Comparison of ENCODE assay signal across 36 cellular contexts in the genomic region with DNA sequence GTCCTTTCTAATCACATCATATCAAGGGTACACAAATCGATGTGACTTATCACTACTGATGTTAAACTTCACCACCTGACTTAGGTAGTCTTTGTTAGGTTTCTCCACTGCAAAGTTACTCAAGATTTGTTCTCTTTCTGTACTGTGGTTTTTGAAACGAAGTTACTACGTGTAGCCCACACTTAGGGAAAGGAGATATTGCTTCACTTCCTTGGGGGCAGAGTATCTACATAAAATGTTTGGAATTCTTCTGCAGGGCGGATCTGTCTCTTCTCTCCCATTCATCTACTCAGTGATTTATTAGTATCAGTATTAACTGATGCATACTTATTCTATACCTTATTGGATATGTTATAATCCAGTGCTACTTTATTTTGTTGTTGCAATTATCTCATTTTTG.
"Had no signal": no experiment of that assay in that cellular context is flagged by ENCODE, and none has a peak within 500 bp of the region (broad histone marks: within the 10 kb centered on the region; RNA-seq: fewer than 3 reads in every experiment).

No MANE protein-coding gene starts in this region.

- H3K4me3 ChIP-seq: MG63, PC-9 had no signal

- H3K4me2 ChIP-seq: PC-9 had no signal

- H3K36me3 Mint-ChIP-seq: activated naive CD4-positive, alpha-beta T cell treated with anti-CD3 and anti-CD28 coated beads, Interleukin-2, amount 50 U/mL, for 24 hours; IgD-negative memory B cell had no signal

- DNase-seq: activated CD4-positive, alpha-beta T cell treated with anti-CD3 and anti-CD28 coated beads, Interleukin-2, amount 10 ng/mL, durations not matched to agents 7 days and 5 days; activated CD4-positive, alpha-beta T cell treated with anti-CD3 and anti-CD28 coated beads, Interleukin-2, amount 50 U/mL, for 48 hours; activated CD4-positive, CD25-positive, alpha-beta regulatory T cell; activated CD8-positive, alpha-beta T cell treated with anti-CD3 and anti-CD28 coated beads, Interleukin-2, amount 10 ng/mL, durations not matched to agents 7 days and 5 days; activated gamma-delta T cell; activated naive CD4-positive, alpha-beta T cell treated with Interleukin-2 at 50 U/mL for 16 hours; activated T-cell treated with anti-CD3 and anti-CD28 coated beads, Interleukin-2, amount 50 U/mL, for 24 hours; amniotic stem cell; aorta; caudate nucleus; cerebellar nuclear complex; Karpas-422; KBM-7; MG63; NCI-H1048; NCI-H1105 treated with DMSO at 0.1 percent for 48 hours; NCI-H1436; NCI-H1694; NCI-H1930; NCI-H2081 treated with DMSO at 0.1 percent for 48 hours; NCI-H510A; NCI-H526; NCI-H748 treated with DMSO at 0.1 percent for 48 hours; NK-92 treated with Interleukin-12 subunit alpha and Interleukin-12 subunit beta, amount 100 ng/mL, for 24 hours; PC-9; SHP77 treated with DMSO at 0.1 percent for 48 hours; SW 1271; T-helper 1 cell; T-helper 2 cell; T-helper 9 cell had no signal

- H2AFZ ChIP-seq: PC-9 had no signal

- H3K27ac Mint-ChIP-seq: activated CD4-positive, alpha-beta T cell treated with anti-CD3 and anti-CD28 coated beads, Interleukin-2, amount 10 ng/mL, durations not matched to agents 7 days and 5 days; activated CD8-positive, alpha-beta T cell treated with anti-CD3 and anti-CD28 coated beads, Interleukin-2, amount 10 ng/mL, durations not matched to agents 7 days and 5 days; activated naive CD4-positive, alpha-beta T cell treated with anti-CD3 and anti-CD28 coated beads, Interleukin-2, amount 50 U/mL, for 24 hours; activated T-cell treated with anti-CD3 and anti-CD28 coated beads, Interleukin-2, amount 50 U/mL, for 24 hours; activated T-helper 2 cell treated with anti-CD3 and anti-CD28 coated beads, Interferon-gamma antibody, Interleukin-2, Interleukin-4, amounts not matched to agents 10 μg/mL and 5 μg/mL and 100 μg/mL, durations not matched to agents 14 hours and 24 hours and 36 hours; IgD-negative memory B cell had no signal

- H3K9me3 ChIP-seq: MG63 had no signal

- H3K36me3 ChIP-seq: MG63 had no signal

- H3K4me1 Mint-ChIP-seq: activated CD4-positive, alpha-beta T cell treated with anti-CD3 and anti-CD28 coated beads, Interleukin-2, amount 10 ng/mL, durations not matched to agents 7 days and 5 days; activated naive CD4-positive, alpha-beta T cell treated with anti-CD3 and anti-CD28 coated beads, Interleukin-2, amount 50 U/mL, for 24 hours; IgD-negative memory B cell had no signal

- H3K27ac ChIP-seq: PC-9, VCaP had no signal

- H3K27me3 Mint-ChIP-seq: activated CD4-positive, alpha-beta T cell treated with anti-CD3 and anti-CD28 coated beads, Interleukin-2, amount 10 ng/mL, durations not matched to agents 7 days and 5 days; activated naive CD4-positive, alpha-beta T cell treated with anti-CD3 and anti-CD28 coated beads, Interleukin-2, amount 50 U/mL, for 24 hours; activated T-cell treated with anti-CD3 and anti-CD28 coated beads, Interleukin-2, amount 50 U/mL, for 24 hours; IgD-negative memory B cell had no signal

- FAIRE-seq: RCC 7860 had no signal

- H3K4me3 Mint-ChIP-seq: activated CD4-positive, alpha-beta T cell treated with anti-CD3 and anti-CD28 coated beads, Interleukin-2, amount 10 ng/mL, durations not matched to agents 7 days and 5 days; activated CD8-positive, alpha-beta T cell treated with anti-CD3 and anti-CD28 coated beads, Interleukin-2, amount 10 ng/mL, durations not matched to agents 7 days and 5 days; activated naive CD4-positive, alpha-beta T cell treated with anti-CD3 and anti-CD28 coated beads, Interleukin-2, amount 50 U/mL, for 24 hours; activated T-cell treated with anti-CD3 and anti-CD28 coated beads, Interleukin-2, amount 50 U/mL, for 24 hours; IgD-negative memory B cell had no signal

- H3K27me3 ChIP-seq: MG63 had no signal

- ATAC-seq: activated CD8-positive, alpha-beta T cell treated with anti-CD3 and anti-CD28 coated beads, Interleukin-2, amount 10 ng/mL, durations not matched to agents 7 days and 5 days; SK-N-SH treated with all-trans-retinoic acid at 6 μM for 48 hours had no signal
